ENCODE assay signal across 31 cellular contexts in the genomic region with DNA sequence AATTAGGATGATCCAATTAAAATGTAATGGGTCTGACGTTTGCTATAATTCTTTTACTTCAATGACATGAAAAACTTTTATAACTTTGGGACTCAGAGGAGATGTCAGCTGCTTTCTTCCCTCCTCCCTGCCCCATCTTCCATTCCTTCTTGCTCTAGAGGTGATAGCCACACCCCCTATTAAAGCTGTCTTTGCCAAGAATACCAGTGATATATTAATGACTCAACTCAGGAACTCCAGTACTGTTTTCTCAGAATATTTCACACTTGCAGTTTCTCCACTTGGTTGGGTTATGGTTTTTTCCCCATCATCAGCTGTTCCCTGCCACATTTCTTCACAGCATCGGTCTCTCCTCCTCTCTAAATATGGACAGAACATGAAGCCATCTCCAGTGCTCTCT.
DNase-seq lines count a peak whose midpoint lies in the region; ATAC-seq, FAIRE-seq and TF ChIP-seq lines count a peak whose summit lies in the region.
"Had no signal": no experiment of that assay in that cellular context is flagged by ENCODE, and none has a peak within 500 bp of the region (broad histone marks: within the 10 kb centered on the region; RNA-seq: fewer than 3 reads in every experiment).

No MANE protein-coding gene starts in this region.

- no peaks in the 10 kb centered on the region for H3K79me2 ChIP-seq in astrocyte (ENCODE audit: insufficient read depth, low read length)

- TF ChIP-seq CTCF in MCF 10A (IDR thresholded peaks at IDR 0.05; ENCODE audit: unreplicated experiment): no peak
- no peak for TF ChIP-seq CTCF in breast epithelium (IDR thresholded peaks at IDR 0.05)
- TF ChIP-seq CTCF in astrocyte (IDR thresholded peaks at IDR 0.05; ENCODE audit: insufficient read depth, low read depth, low read length): no peak
- no peak for TF ChIP-seq CTCF in foreskin keratinocyte (conservative IDR thresholded peaks at IDR 0.05)
- TF ChIP-seq CTCF in BE2C (IDR thresholded peaks at IDR 0.05; ENCODE audit: low read depth, low read length): no peak

- no peaks in the 10 kb centered on the region for H3K36me3 Mint-ChIP-seq in MCF 10A (ENCODE audit: insufficient read depth, unreplicated experiment)
- H3K36me3 Mint-ChIP-seq in astrocyte (ENCODE audit: low read depth, unreplicated experiment): no peaks in the 10 kb centered on the region
- H3K36me3 Mint-ChIP-seq: activated naive CD8-positive, alpha-beta T cell treated with anti-CD3 and anti-CD28 coated beads for 36 hours had no signal

- ATAC-seq in foreskin keratinocyte (peak; percentile 85), HG02870 (IDR thresholded peaks at IDR 0.05; ENCODE audit: unreplicated experiment) (no peak)
- ATAC-seq: esophagus mucosa, lower lobe of right lung, upper lobe of right lung had no signal

- H3K4me2 ChIP-seq in astrocyte (ENCODE audit: low read length): no peak overlapping the region
- H3K4me2 ChIP-seq: BLaER1 had no signal

- no peak for TF ChIP-seq POLR2A in breast epithelium (IDR thresholded peaks at IDR 0.05)

- peaks cover 37% of the 10 kb centered on the region for H3K4me1 Mint-ChIP-seq in MCF 10A (ENCODE audit: insufficient read depth, unreplicated experiment)
- peaks cover 4% of the 10 kb centered on the region for H3K4me1 Mint-ChIP-seq in astrocyte (ENCODE audit: low read depth, unreplicated experiment)
- H3K4me1 Mint-ChIP-seq: activated naive CD8-positive, alpha-beta T cell treated with anti-CD3 and anti-CD28 coated beads for 36 hours had no signal

- intact Hi-C loops in MCF 10A (cut with micrococcal nuclease): loop anchor here (10.0 kb wide), 1 partner anchor 251 kb away; no protein-coding TSS in a partner anchor
- intact Hi-C loops in breast epithelium (cut with DNase I; ENCODE audit: low total_unique reads): no loop called here

- no peak overlapping the region for H3K9ac ChIP-seq in astrocyte (ENCODE audit: low read length)
- H3K9ac ChIP-seq: BLaER1 had no signal

- H3K4me3 ChIP-seq in breast epithelium: no peak overlapping the region
- H3K4me3 ChIP-seq in astrocyte (ENCODE audit: insufficient read depth, low read depth, low read length): no peak overlapping the region
- no peak overlapping the region for H3K4me3 ChIP-seq in SJCRH30
- no peak overlapping the region for H3K4me3 ChIP-seq in BE2C (ENCODE audit: low read depth, low read length)
- no peak overlapping the region for H3K4me3 ChIP-seq in effector memory CD4-positive, alpha-beta T cell (ENCODE audit: insufficient read depth, low read depth, low read length, poor library complexity, severe bottlenecking)
- H3K4me3 ChIP-seq: BLaER1, HAP-1, lower lobe of right lung, skin epidermis, upper lobe of right lung had no signal

- H3K27me3 Mint-ChIP-seq in MCF 10A (ENCODE audit: insufficient read depth, unreplicated experiment) (no peaks in the 10 kb centered on the region), astrocyte (ENCODE audit: low read depth, unreplicated experiment) (no peaks in the 10 kb centered on the region)
- H3K27me3 Mint-ChIP-seq: activated naive CD8-positive, alpha-beta T cell treated with anti-CD3 and anti-CD28 coated beads for 36 hours; progenitor cell of endocrine pancreas had no signal

- H2AFZ ChIP-seq in astrocyte (ENCODE audit: low read depth, low read length): no peak overlapping the region

- no peaks in the 10 kb centered on the region for H3K9me3 ChIP-seq in breast epithelium
- H3K9me3 ChIP-seq in astrocyte (ENCODE audit: insufficient read depth, low read depth, low read length): no peaks in the 10 kb centered on the region
- no peaks in the 10 kb centered on the region for H3K9me3 ChIP-seq in SJCRH30 (replicated peaks)
- no peaks in the 10 kb centered on the region for H3K9me3 ChIP-seq in BE2C
- H3K9me3 ChIP-seq in effector memory CD4-positive, alpha-beta T cell (ENCODE audit: control insufficient read depth, low read length): no peaks in the 10 kb centered on the region
- H3K9me3 ChIP-seq: BLaER1, HAP-1, lower lobe of right lung, upper lobe of right lung had no signal

- POLR2A ChIA-PET in MCF 10A (lab: Yijun Ruan, JAX): interaction anchor here (0.6 to 1.3 kb wide), 7 partner anchors 10 to 702 kb away, joined by 3 to 5 read pairs (median 4); no protein-coding TSS in a partner anchor

- DNase-seq in MCF 10A (ENCODE audit: unreplicated experiment): peak; percentile 67
- DNase-seq in breast epithelium (ENCODE audit: low spot score in 2 of 2): no peak
- peak; percentile 26 for DNase-seq in astrocyte (ENCODE audit: low read depth)
- peak; percentile 20 to 56 for DNase-seq in foreskin keratinocyte
- no peak for DNase-seq in SJCRH30
- no peak for DNase-seq in BE2C
- no peak for DNase-seq in effector memory CD4-positive, alpha-beta T cell
- DNase-seq: 8988T; activated CD4-positive, alpha-beta T cell treated with anti-CD3 and anti-CD28 coated beads, Interleukin-2, amount 50 U/mL, for 48 hours; activated CD8-positive, alpha-beta memory T cell treated with anti-CD3 and anti-CD28 coated beads, Interleukin-2, amount 50 U/mL, for 48 hours; activated naive CD8-positive, alpha-beta T cell treated with anti-CD3 and anti-CD28 coated beads for 36 hours; COR-L47; DMS79 treated with DMSO at 0.1 percent for 48 hours; effector CD4-positive, alpha-beta T cell; islet precursor cell; lower lobe of right lung; NCI-H1105; NCI-H2081; OCI-M1; SHP77; stimulated activated CD4-positive, alpha-beta T cell treated with anti-CD3 and anti-CD28 coated beads, Interleukin-1b, Interleukin-23, amount 100 ng/mL, for 48 hours; substantia nigra; T-helper 1 cell; upper lobe of right lung had no signal

- H3K27ac ChIP-seq in breast epithelium (no peak overlapping the region), astrocyte (ENCODE audit: low read depth, low read length) (no peak overlapping the region), foreskin keratinocyte (no peak overlapping the region), SJCRH30 (no peak overlapping the region)
- no peak overlapping the region for H3K27ac ChIP-seq in effector memory CD4-positive, alpha-beta T cell (ENCODE audit: insufficient read depth, low read length, poor library complexity, severe bottlenecking)
- H3K27ac ChIP-seq: BLaER1, HL-60, lower lobe of right lung, skin epidermis, upper lobe of right lung had no signal

- H3K27ac Mint-ChIP-seq in MCF 10A (ENCODE audit: low read depth, unreplicated experiment): peak overlapping the region; percentile 14
- H3K27ac Mint-ChIP-seq in astrocyte (ENCODE audit: unreplicated experiment): no peak overlapping the region
- H3K27ac Mint-ChIP-seq: activated naive CD8-positive, alpha-beta T cell treated with anti-CD3 and anti-CD28 coated beads for 36 hours; progenitor cell of endocrine pancreas had no signal

- CTCF ChIA-PET in MCF 10A (lab: Yijun Ruan, JAX): interaction anchor here (1.6 kb wide), 1 partner anchor 149 kb away, joined by 4 read pairs; no protein-coding TSS in a partner anchor

- H4K20me1 ChIP-seq in astrocyte (ENCODE audit: insufficient read depth, low read length): no peaks in the 10 kb centered on the region
- H4K20me1 ChIP-seq: BLaER1 had no signal

- H3K9me3 Mint-ChIP-seq in MCF 10A (ENCODE audit: unreplicated experiment): no peaks in the 10 kb centered on the region
- no peaks in the 10 kb centered on the region for H3K9me3 Mint-ChIP-seq in astrocyte (ENCODE audit: unreplicated experiment)
- H3K9me3 Mint-ChIP-seq: activated naive CD8-positive, alpha-beta T cell treated with anti-CD3 and anti-CD28 coated beads for 36 hours had no signal

- no TSS peak for BruUV-seq in MCF 10A (replicated peaks; lab: Mats Ljungman, UMichigan)

- H3K4me3 Mint-ChIP-seq in MCF 10A (ENCODE audit: unreplicated experiment) (no peak overlapping the region), astrocyte (ENCODE audit: unreplicated experiment) (no peak overlapping the region)
- H3K4me3 Mint-ChIP-seq: activated naive CD8-positive, alpha-beta T cell treated with anti-CD3 and anti-CD28 coated beads for 36 hours had no signal

- H3K36me3 ChIP-seq in breast epithelium (no peaks in the 10 kb centered on the region), astrocyte (ENCODE audit: insufficient read depth, low read length) (no peaks in the 10 kb centered on the region), SJCRH30 (no peaks in the 10 kb centered on the region), BE2C (no peaks in the 10 kb centered on the region)
- H3K36me3 ChIP-seq in effector memory CD4-positive, alpha-beta T cell (ENCODE audit: control insufficient read depth, insufficient read depth, low read length): no peaks in the 10 kb centered on the region
- H3K36me3 ChIP-seq: BLaER1, HAP-1, lower lobe of right lung, upper lobe of right lung had no signal

- H3K27me3 ChIP-seq in breast epithelium: no peaks in the 10 kb centered on the region
- no peaks in the 10 kb centered on the region for H3K27me3 ChIP-seq in astrocyte (ENCODE audit: insufficient read depth, low read length)
- H3K27me3 ChIP-seq in foreskin keratinocyte: no peaks in the 10 kb centered on the region
- H3K27me3 ChIP-seq in SJCRH30: no peaks in the 10 kb centered on the region
- no peaks in the 10 kb centered on the region for H3K27me3 ChIP-seq in BE2C
- H3K27me3 ChIP-seq in effector memory CD4-positive, alpha-beta T cell (replicated peaks; ENCODE audit: control insufficient read depth, insufficient read depth, low read length, poor library complexity, severe bottlenecking): no peaks in the 10 kb centered on the region
- H3K27me3 ChIP-seq: BLaER1, upper lobe of right lung had no signal

- no peak for FAIRE-seq in astrocyte (lab: Jason Lieb, UNC)

- H3K4me1 ChIP-seq in breast epithelium (no peaks in the 10 kb centered on the region), astrocyte (ENCODE audit: insufficient read depth, low read length) (no peaks in the 10 kb centered on the region), foreskin keratinocyte (peaks cover 5% of the 10 kb centered on the region), SJCRH30 (no peaks in the 10 kb centered on the region), BE2C (peaks cover 2% of the 10 kb centered on the region; the same call in 1 of the 2 replicates)
- H3K4me1 ChIP-seq in effector memory CD4-positive, alpha-beta T cell (ENCODE audit: control insufficient read depth, insufficient read depth, low read length, poor library complexity, severe bottlenecking): no peaks in the 10 kb centered on the region
- H3K4me1 ChIP-seq: BLaER1, HAP-1, lower lobe of right lung, upper lobe of right lung had no signal

Comparison
In these comparisons a context has a peak if more than half of its experiments do, and no peak if none do; other contexts are left out.
1. DNase-seq: peak in MCF 10A (single experiment), astrocyte (single experiment) and foreskin keratinocyte (2 of 2); none in breast epithelium (0 of 2), SJCRH30 (0 of 2), BE2C (single experiment) and effector memory CD4-positive, alpha-beta T cell (0 of 3).